ENCODE assay signal across 8 cellular contexts in the genomic region with DNA sequence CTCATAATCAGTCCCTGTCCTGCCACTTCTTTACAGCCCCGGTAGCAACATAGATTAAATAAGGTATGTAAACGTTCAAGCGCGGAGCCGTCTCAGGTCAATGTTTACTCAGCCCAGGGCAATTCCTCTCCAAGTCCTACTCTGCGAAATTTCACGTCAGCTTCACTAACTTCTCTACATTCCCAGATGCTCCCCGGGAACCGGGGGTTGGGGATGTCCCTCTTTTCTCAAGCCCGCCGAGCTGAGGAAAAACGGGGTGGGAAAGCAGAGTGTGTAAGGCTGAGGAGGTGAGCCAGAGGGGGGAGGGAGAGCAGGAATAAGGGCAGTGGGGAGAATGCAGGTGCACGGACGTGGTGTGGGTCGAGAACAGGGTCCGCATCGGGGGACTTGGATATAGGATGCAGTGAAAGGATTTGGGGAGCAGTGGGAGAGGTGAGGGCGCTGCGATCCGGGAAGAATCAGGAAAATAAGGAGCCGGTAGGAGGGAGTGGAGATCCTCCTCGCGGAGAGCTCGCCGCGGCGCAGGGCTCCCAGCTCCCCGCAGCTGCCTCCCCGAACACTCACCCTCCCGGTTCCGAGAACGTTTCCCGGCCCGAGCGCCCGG. TPM values are rescaled to one million over a fixed set of nuclear protein-coding genes. Genes with fewer than 3 reads are reported as not detected.
DNase-seq lines count a peak whose midpoint lies in the region; ATAC-seq and TF ChIP-seq lines count a peak whose summit lies in the region.

No MANE protein-coding gene starts in this region.

- no peak overlapping the region for H4K91ac ChIP-seq in mesenchymal stem cell (ENCODE audit: low read length)

- peak overlapping the region; percentile 92 for H3K9ac ChIP-seq in mesenchymal stem cell (ENCODE audit: low read length)

- H2BK12ac ChIP-seq in mesenchymal stem cell (ENCODE audit: low read length in 2 of 2), result peak overlapping the region in 1 of 2 experiments; percentile 57

- H3K4me1 ChIP-seq in SJCRH30, result peaks cover 17% of the 10 kb centered on the region
- peaks cover 14% of the 10 kb centered on the region for H3K4me1 ChIP-seq in mesenchymal stem cell (ENCODE audit: control insufficient read depth, insufficient read depth, low read depth, low read length)

- peak overlapping the region in 1 of 2 experiments; percentile 78 for H3K14ac ChIP-seq in mesenchymal stem cell (ENCODE audit: low read length in 2 of 2)

- no peak overlapping the region for H2AK5ac ChIP-seq in mesenchymal stem cell (ENCODE audit: low read length, severe bottlenecking)

- H3K36me3 ChIP-seq in SJCRH30, result no peaks in the 10 kb centered on the region
- H3K36me3 ChIP-seq in mesenchymal stem cell (ENCODE audit: control insufficient read depth in 1 of 2, insufficient read depth in 2 of 2, low read depth in 1 of 2, low read length in 2 of 2), result peaks cover 0 to 4% of the 10 kb centered on the region in 2 experiments

- DNase-seq in Right ventricle myocardium inferior (ENCODE audit: missing footprints) (peak; percentile 69), cardiac septum (ENCODE audit: low spot score) (no peak), SJCRH30 (peak; percentile 46 to 58), mesenchymal stem cell (peak; percentile 86), type B pancreatic cell (ENCODE audit: extremely low spot score, unreplicated experiment) (no peak), activated gamma-delta T cell (lab: John Stamatoyannopoulos, UW) (no peak), epidermal melanocyte (ENCODE audit: insufficient read length, low spot score) (no peak)

- H3K4me1 Mint-ChIP-seq in dendritic cell treated with granulocyte-macrophage colony-stimulating factor and Interleukin-4, amounts not matched to agents 40 ng/mL and 50 ng/mL, for 4 days (ENCODE audit: low read depth), result peaks cover 41% of the 10 kb centered on the region
- H3K4me1 Mint-ChIP-seq in type B pancreatic cell (ENCODE audit: unreplicated experiment), result peaks cover 43% of the 10 kb centered on the region

- H3K9me3 Mint-ChIP-seq in dendritic cell treated with granulocyte-macrophage colony-stimulating factor and Interleukin-4, amounts not matched to agents 40 ng/mL and 50 ng/mL, for 4 days, result no peaks in the 10 kb centered on the region
- H3K9me3 Mint-ChIP-seq in type B pancreatic cell, result no peaks in the 10 kb centered on the region

- peak overlapping the region; percentile 70 for H3K27ac ChIP-seq in SJCRH30
- H3K27ac ChIP-seq in mesenchymal stem cell (ENCODE audit: low read length, poor library complexity, severe bottlenecking), result peak overlapping the region; percentile 36

- TF ChIP-seq CTCF in type B pancreatic cell (conservative IDR thresholded peaks at IDR 0.05), result no peak

- under 1% methylated on average over 23 of the region's 36 CpGs for WGBS in mesenchymal stem cell

- no peak overlapping the region for H2BK120ac ChIP-seq in mesenchymal stem cell (ENCODE audit: low read depth, low read length)

- H3K79me1 ChIP-seq in mesenchymal stem cell (replicated peaks; ENCODE audit: low read length, poor library complexity, severe bottlenecking), result peaks cover 10% of the 10 kb centered on the region

- peak overlapping the region; percentile 90 for H2BK15ac ChIP-seq in mesenchymal stem cell (ENCODE audit: low read depth, poor library complexity, severe bottlenecking)

- H3K18ac ChIP-seq in mesenchymal stem cell (ENCODE audit: low read depth in 1 of 2, low read length in 2 of 2), result peak overlapping the region; percentile 14 to 59

- peaks cover 32% of the 10 kb centered on the region for H3K27me3 Mint-ChIP-seq in dendritic cell treated with granulocyte-macrophage colony-stimulating factor and Interleukin-4, amounts not matched to agents 40 ng/mL and 50 ng/mL, for 4 days
- H3K27me3 Mint-ChIP-seq in type B pancreatic cell, result peaks cover 7% of the 10 kb centered on the region

- peak overlapping the region; percentile 99 for H3K4me3 Mint-ChIP-seq in dendritic cell treated with granulocyte-macrophage colony-stimulating factor and Interleukin-4, amounts not matched to agents 40 ng/mL and 50 ng/mL, for 4 days
- H3K4me3 Mint-ChIP-seq in type B pancreatic cell, result peak overlapping the region; percentile 97

- H3K4me3 ChIP-seq in SJCRH30 (peak overlapping the region; percentile 82), mesenchymal stem cell (ENCODE audit: insufficient read depth in 1 of 2, low read depth in 1 of 2, low read length in 2 of 2) (peak overlapping the region; percentile 83 to 88)

- H3K9me3 ChIP-seq in SJCRH30 (replicated peaks) (no peaks in the 10 kb centered on the region), mesenchymal stem cell (ENCODE audit: control insufficient read depth, low read length) (no peaks in the 10 kb centered on the region)

- no peaks in the 10 kb centered on the region for H3K27me3 ChIP-seq in SJCRH30
- H3K27me3 ChIP-seq in mesenchymal stem cell (ENCODE audit: control insufficient read depth in 1 of 2, insufficient read depth in 1 of 2, low read length in 2 of 2), result peaks cover 0 to 11% of the 10 kb centered on the region in 2 experiments

- H2AFZ ChIP-seq in mesenchymal stem cell (ENCODE audit: low read depth, low read length), result peak overlapping the region; percentile 30

- peak overlapping the region; percentile 94 for H3K27ac Mint-ChIP-seq in dendritic cell treated with granulocyte-macrophage colony-stimulating factor and Interleukin-4, amounts not matched to agents 40 ng/mL and 50 ng/mL, for 4 days
- peak overlapping the region; percentile 100 for H3K27ac Mint-ChIP-seq in type B pancreatic cell

- peak overlapping the region; percentile 99 for H3K4me2 ChIP-seq in mesenchymal stem cell (ENCODE audit: low read length, poor library complexity, severe bottlenecking)

- H4K8ac ChIP-seq in mesenchymal stem cell (ENCODE audit: low read length), result peak overlapping the region; percentile 81

- H3K23ac ChIP-seq in mesenchymal stem cell (ENCODE audit: low read length in 2 of 2), result no peak overlapping the region

- no peak overlapping the region for H3K4ac ChIP-seq in mesenchymal stem cell (ENCODE audit: low read depth in 1 of 2, low read length in 2 of 2)

- peak; percentile 6 for ATAC-seq in Right ventricle myocardium inferior

- no peak overlapping the region for H2BK5ac ChIP-seq in mesenchymal stem cell (ENCODE audit: low read depth, low read length, poor library complexity, severe bottlenecking)

- peaks cover 19% of the 10 kb centered on the region for H3K36me3 Mint-ChIP-seq in dendritic cell treated with granulocyte-macrophage colony-stimulating factor and Interleukin-4, amounts not matched to agents 40 ng/mL and 50 ng/mL, for 4 days (ENCODE audit: low read depth)
- no peaks in the 10 kb centered on the region for H3K36me3 Mint-ChIP-seq in type B pancreatic cell

- intact Hi-C loops in Right ventricle myocardium inferior (cut with DNase I) (loop anchor here (1.0 to 5.0 kb wide), 4 partner anchors 27 to 391 kb away; a partner anchor contains a TSS), cardiac septum (cut with DNase I) (loop anchor here (2.0 to 10.0 kb wide), 2 partner anchors 27 to 389 kb away; a partner anchor contains a TSS)
- intact Hi-C loops in dendritic cell treated with granulocyte-macrophage colony-stimulating factor and Interleukin-4, amounts not matched to agents 40 ng/mL and 50 ng/mL, for 4 days (cut with micrococcal nuclease), result loop anchor here (2.0 kb wide), 1 partner anchor 27 kb away; a partner anchor contains a TSS

RNA-seq across cellular contexts. Expression of a gene that starts 0.5 kb away (rescaled TPM):
- total RNA-seq in Right ventricle myocardium inferior, result 113 TPM
- 117 TPM for total RNA-seq in cardiac septum
- total RNA-seq in SJCRH30 (2014; rRNA removed; shearing (Covaris generic)), result 4.9 and 5.8 TPM in 2 replicates
- 44.3 TPM for polyA plus RNA-seq in mesenchymal stem cell (2013, experiment 1 of 2)
- polyA plus RNA-seq in mesenchymal stem cell (2013, experiment 2 of 2), result 41.7 TPM
- 39.6 and 60.7 TPM in 2 replicates for total RNA-seq in type B pancreatic cell (ENCODE audit: low replicate concordance)

RNA-seq across cellular contexts. Expression of a gene that starts 26.8 kb away (rescaled TPM):
- total RNA-seq in Right ventricle myocardium inferior (12.9 TPM), cardiac septum (11.0 TPM), type B pancreatic cell (ENCODE audit: low replicate concordance) (41.5 and 46.2 TPM in 2 replicates)
- total RNA-seq in SJCRH30 (2014; rRNA removed; shearing (Covaris generic)), result 48.2 and 50.5 TPM in 2 replicates
- polyA plus RNA-seq in mesenchymal stem cell (2013, experiment 1 of 2), result 22.2 TPM
- polyA plus RNA-seq in mesenchymal stem cell (2013, experiment 2 of 2), result 23.9 TPM

Comparison
In these comparisons a context has a peak if more than half of its experiments do, and no peak if none do; other contexts are left out.
1. DNase-seq: peak in Right ventricle myocardium inferior (single experiment), SJCRH30 (2 of 2) and mesenchymal stem cell (single experiment); none in cardiac septum (single experiment), type B pancreatic cell (single experiment), activated gamma-delta T cell (single experiment) and epidermal melanocyte (single experiment).